In genomic region chr7:139117599-139118233, GRCh38 we compare ENCODE assay signal across 15 cellular contexts. TPM values are rescaled to one million over a fixed set of nuclear protein-coding genes. Genes with fewer than 3 reads are reported as not detected.
A peak's percentile ranks its signal among the peaks of the same experiment; 100 is the strongest.
DNase-seq lines count a peak whose midpoint lies in the region; ATAC-seq, FAIRE-seq and TF ChIP-seq lines count a peak whose summit lies in the region.
"Had no signal": no experiment of that assay in that cellular context is flagged by ENCODE, and none has a peak within 500 bp of the region (broad histone marks: within the 10 kb centered on the region; RNA-seq: fewer than 3 reads in every experiment).

No MANE protein-coding gene starts in this region.

- H3K9me1 ChIP-seq in IMR-90 (ENCODE audit: insufficient read depth, low read length), result no peaks in the 10 kb centered on the region

- H3K56ac ChIP-seq in IMR-90 (ENCODE audit: extremely low read depth, insufficient read depth, low read length), result no peak overlapping the region

- dilution Hi-C loops in IMR-90 (cut with HindIII; ENCODE audit: low sequenced_read_pairs, unreplicated experiment), result no loop called here

- no peak for TF ChIP-seq CTCF in HepG2 (CRISPR knock-in tag; IDR thresholded peaks at IDR 0.05)
- TF ChIP-seq CTCF in right lobe of liver (IDR thresholded peaks at IDR 0.05), result no peak
- no peak for TF ChIP-seq CTCF in IMR-90 (conservative IDR thresholded peaks at IDR 0.05; ENCODE audit: low read depth, low read length)
- TF ChIP-seq CTCF in type B pancreatic cell (conservative IDR thresholded peaks at IDR 0.05), result no peak

- H3K4me3 Mint-ChIP-seq in effector memory CD8-positive, alpha-beta T cell, result peak overlapping the region; percentile 7 to 47
- H3K4me3 Mint-ChIP-seq in type B pancreatic cell, result no peak overlapping the region
- H3K4me3 Mint-ChIP-seq: neural progenitor cell had no signal

- H3K27ac ChIP-seq in HepG2 (ENCODE audit: extremely low read length, insufficient read depth, low read length) (peak overlapping the region; percentile 19), right lobe of liver (no peak overlapping the region), IMR-90 (ENCODE audit: insufficient read depth, low read length) (no peak overlapping the region)
- H3K27ac ChIP-seq: ascending aorta, lower lobe of right lung, neural progenitor cell, testis had no signal

- H3K36me3 ChIP-seq in HepG2 (replicated peaks in 1 of 2; ENCODE audit: control insufficient read depth in 1 of 2, insufficient read depth in 2 of 2, low read length in 2 of 2), result no peaks in the 10 kb centered on the region
- no peaks in the 10 kb centered on the region for H3K36me3 ChIP-seq in right lobe of liver
- no peaks in the 10 kb centered on the region for H3K36me3 ChIP-seq in IMR-90 (ENCODE audit: control insufficient read depth, insufficient read depth, low read length)
- H3K36me3 ChIP-seq: ascending aorta, lower lobe of right lung, neural progenitor cell, Peyer's patch had no signal

- ATAC-seq in HepG2 (no peak), right lobe of liver (no peak), IMR-90 (ENCODE audit: low read depth) (no peak), HG03439 (IDR thresholded peaks at IDR 0.05; ENCODE audit: unreplicated experiment) (no peak)
- ATAC-seq in effector memory CD8-positive, alpha-beta T cell (replicated peaks), result no peak

- H3K27me3 ChIP-seq in HepG2 (ENCODE audit: control insufficient read depth in 1 of 2, insufficient read depth in 2 of 2, low read length in 2 of 2) (no peaks in the 10 kb centered on the region), right lobe of liver (no peaks in the 10 kb centered on the region), IMR-90 (ENCODE audit: control insufficient read depth, insufficient read depth, low read length) (peaks cover 5% of the 10 kb centered on the region)
- H3K27me3 ChIP-seq: ascending aorta, neural progenitor cell, Peyer's patch, testis had no signal

- TF ChIP-seq EP300 in HepG2 (IDR thresholded peaks at IDR 0.05; ENCODE audit: low read depth in 2 of 2, low read length in 2 of 2) (no peak), HepG2 (CRISPR knock-in tag; IDR thresholded peaks at IDR 0.05; ENCODE audit: borderline replicate concordance) (no peak)

- TF ChIP-seq POLR2A in HepG2 (IDR thresholded peaks at IDR 0.05; ENCODE audit: insufficient read depth in 1 of 2, low read depth in 2 of 2, low read length in 2 of 2) (no peak), right lobe of liver (IDR thresholded peaks at IDR 0.05) (no peak), IMR-90 (IDR thresholded peaks at IDR 0.05; ENCODE audit: low read depth, low read length) (no peak)

- DNase-seq in HepG2 (ENCODE audit: low spot score) (no peak), right lobe of liver (no peak), IMR-90 (no peak), type B pancreatic cell (ENCODE audit: extremely low spot score, unreplicated experiment) (no peak), LoVo (ENCODE audit: low spot score) (no peak)
- no peak for DNase-seq in effector memory CD8-positive, alpha-beta T cell
- DNase-seq: activated CD4-positive, CD25-positive, alpha-beta regulatory T cell; lower lobe of right lung; NCI-H524 treated with DMSO at 0.1 percent for 48 hours; Peyer's patch; testis had no signal

- peaks cover 0 to 6% of the 10 kb centered on the region in 2 donors for H3K27me3 Mint-ChIP-seq in effector memory CD8-positive, alpha-beta T cell
- H3K27me3 Mint-ChIP-seq in type B pancreatic cell, result peaks cover 24% of the 10 kb centered on the region

- H4K20me1 ChIP-seq in HepG2 (ENCODE audit: insufficient read depth, low read length), result no peaks in the 10 kb centered on the region
- no peaks in the 10 kb centered on the region for H4K20me1 ChIP-seq in IMR-90 (ENCODE audit: insufficient read depth, low read length)

- no peak for FAIRE-seq in HepG2 (lab: Jason Lieb, UNC)
- FAIRE-seq: colon had no signal

- H2BK20ac ChIP-seq in IMR-90 (ENCODE audit: low read depth, low read length), result no peak overlapping the region

- in situ Hi-C loops in HepG2 (cut with HindIII; ENCODE audit: extremely low pct_ligation_motif_present, low pct_unique_long_range_greater_than_20kb), result no loop called here
- in situ Hi-C loops in IMR-90 (cut with MboI; ENCODE audit: low sequenced_read_pairs), result no loop called here

- H3K9me3 ChIP-seq in HepG2 (ENCODE audit: low read length) (no peaks in the 10 kb centered on the region), right lobe of liver (no peaks in the 10 kb centered on the region), IMR-90 (ENCODE audit: control insufficient read depth, insufficient read depth, low read length) (no peaks in the 10 kb centered on the region)
- H3K9me3 ChIP-seq: ascending aorta, lower lobe of right lung, Peyer's patch, testis had no signal

- H4K5ac ChIP-seq in IMR-90 (ENCODE audit: low read depth, low read length), result no peak overlapping the region

- WGBS in HepG2 (ENCODE audit: low lambda C conversion rate), result 39% methylated on average over 5 of the region's 5 CpGs
- 73% methylated on average over 5 of the region's 5 CpGs for WGBS in right lobe of liver (ENCODE audit: insufficient coverage, low coverage, low lambda C conversion rate, missing lambda C conversion rate)
- WGBS in IMR-90 (ENCODE audit: extremely low coverage in 2 of 2, insufficient read length in 1 of 2), 2 experiments, result 96% methylated on average over 4 of the region's 5 CpGs; no CpG with 5 or more reads in 1 of the 2 experiments

- no peak overlapping the region for H4K8ac ChIP-seq in IMR-90 (ENCODE audit: low read depth in 2 of 2, low read length in 2 of 2)

- no peak overlapping the region for H3K23ac ChIP-seq in IMR-90 (ENCODE audit: low read depth, low read length)

- H3K79me1 ChIP-seq in IMR-90 (ENCODE audit: low read depth in 1 of 2, low read length in 2 of 2), result no peaks in the 10 kb centered on the region

- H4K91ac ChIP-seq in IMR-90 (ENCODE audit: insufficient read depth, low read depth, low read length), result no peak overlapping the region

- H3K27ac Mint-ChIP-seq in effector memory CD8-positive, alpha-beta T cell, result peak overlapping the region; percentile 4 to 27
- peak overlapping the region; percentile 23 for H3K27ac Mint-ChIP-seq in type B pancreatic cell
- H3K27ac Mint-ChIP-seq: neural progenitor cell had no signal

- H3K18ac ChIP-seq in IMR-90 (ENCODE audit: low read depth, low read length), result no peak overlapping the region

- CTCF ChIA-PET in HepG2 (lab: Yijun Ruan, JAX; ENCODE audit: low intra/inter-chr PET ratio, low total read pairs), result no interaction called here
- CTCF ChIA-PET in IMR-90 (lab: Yijun Ruan, JAX), result no interaction called here

- H2BK15ac ChIP-seq in IMR-90 (ENCODE audit: low read depth, low read length), result no peak overlapping the region

- POLR2A ChIA-PET in HepG2 (lab: Yijun Ruan, JAX), result interaction anchor here (1.0 kb wide), 2 partner anchors 7 to 38 kb away, joined by 3 read pairs; no protein-coding TSS in a partner anchor
- POLR2A ChIA-PET in IMR-90 (lab: Charles Lee; ENCODE audit: unreplicated experiment), result no interaction called here

- no peak overlapping the region for H3K4ac ChIP-seq in IMR-90 (ENCODE audit: low read depth, low read length)

- H3K4me1 Mint-ChIP-seq in effector memory CD8-positive, alpha-beta T cell (ENCODE audit: low read depth in 2 of 2), result peaks cover 10 to 18% of the 10 kb centered on the region in 2 donors
- H3K4me1 Mint-ChIP-seq in type B pancreatic cell (ENCODE audit: unreplicated experiment), result peaks cover 4% of the 10 kb centered on the region
- H3K4me1 Mint-ChIP-seq: neural progenitor cell had no signal

- peak overlapping the region; percentile 84 for H3K4me2 ChIP-seq in HepG2 (ENCODE audit: low read depth, low read length)
- no peak overlapping the region for H3K4me2 ChIP-seq in IMR-90 (ENCODE audit: low read depth, low read length)
- H3K4me2 ChIP-seq: neural progenitor cell had no signal

- H2BK5ac ChIP-seq in IMR-90 (ENCODE audit: low read depth, low read length, poor library complexity, severe bottlenecking), result no peak overlapping the region

- no peak overlapping the region for H2AK9ac ChIP-seq in IMR-90 (replicated peaks; ENCODE audit: low read depth, low read length, poor library complexity)

- intact Hi-C loops in HepG2 (cut with micrococcal nuclease; ENCODE audit: unreplicated experiment), result loop anchor here (1.0 kb wide), 1 partner anchor 8 kb away; the partner anchor contains the start of gene ZC3HAV1
- intact Hi-C loops in right lobe of liver (cut with DNase I), result no loop called here
- intact Hi-C loops in IMR-90 (cut with micrococcal nuclease), result no loop called here

- BruUV-seq in HepG2 (replicated peaks; lab: Mats Ljungman, UMichigan) (no TSS peak), IMR-90 (replicated peaks; lab: Mats Ljungman, UMichigan) (no TSS peak)

- H2AK5ac ChIP-seq in IMR-90 (ENCODE audit: low read depth, low read length), result peak overlapping the region; percentile 49; the same call in 1 of the 2 replicates

- no peaks in the 10 kb centered on the region for H3K9me3 Mint-ChIP-seq in effector memory CD8-positive, alpha-beta T cell
- H3K9me3 Mint-ChIP-seq in type B pancreatic cell, result no peaks in the 10 kb centered on the region
- H3K9me3 Mint-ChIP-seq: neural progenitor cell had no signal

- H2AFZ ChIP-seq in HepG2 (ENCODE audit: low read length), result no peak overlapping the region
- no peak overlapping the region for H2AFZ ChIP-seq in IMR-90 (replicated peaks; ENCODE audit: low read length, poor library complexity)

- no peaks in the 10 kb centered on the region for H3K36me3 Mint-ChIP-seq in effector memory CD8-positive, alpha-beta T cell (ENCODE audit: insufficient read depth)
- no peaks in the 10 kb centered on the region for H3K36me3 Mint-ChIP-seq in type B pancreatic cell
- H3K36me3 Mint-ChIP-seq: neural progenitor cell had no signal

- H3K79me2 ChIP-seq in HepG2 (ENCODE audit: insufficient read depth, low read length), result no peaks in the 10 kb centered on the region

- no peak overlapping the region for H3K14ac ChIP-seq in IMR-90 (replicated peaks; ENCODE audit: low read depth, low read length)

- H3K4me1 ChIP-seq in HepG2 (ENCODE audit: insufficient read depth, low read length), result peaks cover 49% of the 10 kb centered on the region
- H3K4me1 ChIP-seq in right lobe of liver, result no peaks in the 10 kb centered on the region
- H3K4me1 ChIP-seq in IMR-90 (ENCODE audit: control insufficient read depth, insufficient read depth, low read length), result peaks cover 5% of the 10 kb centered on the region
- H3K4me1 ChIP-seq: ascending aorta, neural progenitor cell, testis had no signal

- 0 out of 2 replicates have a peak overlapping the region, but pooled peaks have one; percentile 8 for H2BK120ac ChIP-seq in IMR-90 (ENCODE audit: low read depth, low read length)

- TF ChIP-seq RAD21 in HepG2 (CRISPR knock-in tag; IDR thresholded peaks at IDR 0.05) (no peak), IMR-90 (IDR thresholded peaks at IDR 0.05; ENCODE audit: low read length) (no peak)

- H3K9ac ChIP-seq in HepG2 (ENCODE audit: insufficient read depth, low read depth, low read length), result no peak overlapping the region
- H3K9ac ChIP-seq in IMR-90 (ENCODE audit: low read depth, low read length), result no peak overlapping the region
- H3K9ac ChIP-seq: neural progenitor cell had no signal

- peak overlapping the region in 1 of 3 experiments; percentile 41; a peak in 2 of 6 replicates for H3K4me3 ChIP-seq in HepG2 (replicated peaks in 1 of 3; ENCODE audit: insufficient read depth in 1 of 3, low read depth in 2 of 3, low read length in 3 of 3)
- no peak overlapping the region for H3K4me3 ChIP-seq in right lobe of liver
- no peak overlapping the region for H3K4me3 ChIP-seq in IMR-90 (ENCODE audit: insufficient read depth, low read depth, low read length)
- H3K4me3 ChIP-seq: ascending aorta, lower lobe of right lung, neural progenitor cell, Peyer's patch, testis had no signal

RNA-seq across cellular contexts. Expression of gene ZC3HAV1, which starts 8.2 kb away (rescaled TPM):
- 23.7 and 33.5 TPM in 2 replicates for total RNA-seq in HepG2 (2016; rRNA removed; fragmentation: Illumina TruSeq; extraction: Trizol)
- total RNA-seq in HepG2 (2016; cell fraction: cytosol; rRNA removed; fragmentation: Illumina TruSeq; extraction: Trizol; ENCODE audit: low read depth), result 3.5 and 4.3 TPM in 2 replicates
- total RNA-seq in HepG2 (2016; cell fraction: insoluble cytoplasmic fraction; rRNA removed; fragmentation: Illumina TruSeq; extraction: Trizol), result 22.9 and 29.8 TPM in 2 replicates
- total RNA-seq in HepG2 (2016; cell fraction: membrane; rRNA removed; fragmentation: Illumina TruSeq; extraction: Trizol), result 9.5 and 10.0 TPM in 2 replicates
- 19.8 and 20.1 TPM in 2 replicates for total RNA-seq in HepG2 (2016; cell fraction: nucleus; rRNA removed; fragmentation: Illumina TruSeq; extraction: Trizol)
- 12.7 and 13.7 TPM in 2 replicates for polyA plus RNA-seq in HepG2 (2011; rRNA removed)
- 6.8 and 12.0 TPM in 2 replicates for polyA plus RNA-seq in HepG2 (2011; cell fraction: cytosol; rRNA removed)
- 5.7 and 7.7 TPM in 2 replicates for polyA plus RNA-seq in HepG2 (2011; cell fraction: nucleus; rRNA removed)
- polyA plus RNA-seq in HepG2 (2012), result 9.0 and 9.1 TPM in 2 replicates
- polyA plus RNA-seq in HepG2 (2016; cell fraction: cytosol; fragmentation: Illumina TruSeq; extraction: Trizol; ENCODE audit: low read depth), result 0.80 and 0.85 TPM in 2 replicates
- polyA plus RNA-seq in HepG2 (2016; cell fraction: insoluble cytoplasmic fraction; fragmentation: Illumina TruSeq; extraction: Trizol; ENCODE audit: low read depth), result 25.7 and 27.7 TPM in 2 replicates
- polyA plus RNA-seq in HepG2 (2016; cell fraction: membrane; fragmentation: Illumina TruSeq; extraction: Trizol; ENCODE audit: low read depth), result 2.5 and 2.7 TPM in 2 replicates
- 17.5 and 18.1 TPM in 2 replicates for polyA plus RNA-seq in HepG2 (2016; cell fraction: nucleus; fragmentation: Illumina TruSeq; extraction: Trizol; ENCODE audit: insufficient read depth, low read depth)
- polyA minus RNA-seq in HepG2 (2011; rRNA and poly(A)+ RNA removed; ENCODE audit: low replicate concordance), result 30.1 and 55.4 TPM in 2 replicates
- 18.6 and 25.6 TPM in 2 replicates for polyA minus RNA-seq in HepG2 (2011; cell fraction: cytosol; rRNA and poly(A)+ RNA removed)
- 17.3 and 24.6 TPM in 2 replicates for polyA minus RNA-seq in HepG2 (2011; cell fraction: nucleus; rRNA and poly(A)+ RNA removed)
- 10 to 100 TPM; 12.3 to 20.6 (median 17.7) TPM for total RNA-seq in right lobe of liver
- 20.6 and 22.4 TPM in 2 replicates for total RNA-seq in IMR-90 (2012; rRNA removed)
- 9.6 and 9.9 TPM in 2 replicates for polyA plus RNA-seq in IMR-90 (2012; rRNA removed)
- polyA plus RNA-seq in IMR-90 (2012; cell fraction: cytosol; rRNA removed), result 4.3 and 5.7 TPM in 2 replicates
- 3.0 and 6.1 TPM in 2 replicates for polyA plus RNA-seq in IMR-90 (2012; cell fraction: nucleus; rRNA removed; ENCODE audit: low replicate concordance)
- 20.7 and 30.5 TPM in 2 replicates for total RNA-seq in type B pancreatic cell (ENCODE audit: low replicate concordance)
